1 cellular context compared by ENCODE assay signal in the genomic region with DNA sequence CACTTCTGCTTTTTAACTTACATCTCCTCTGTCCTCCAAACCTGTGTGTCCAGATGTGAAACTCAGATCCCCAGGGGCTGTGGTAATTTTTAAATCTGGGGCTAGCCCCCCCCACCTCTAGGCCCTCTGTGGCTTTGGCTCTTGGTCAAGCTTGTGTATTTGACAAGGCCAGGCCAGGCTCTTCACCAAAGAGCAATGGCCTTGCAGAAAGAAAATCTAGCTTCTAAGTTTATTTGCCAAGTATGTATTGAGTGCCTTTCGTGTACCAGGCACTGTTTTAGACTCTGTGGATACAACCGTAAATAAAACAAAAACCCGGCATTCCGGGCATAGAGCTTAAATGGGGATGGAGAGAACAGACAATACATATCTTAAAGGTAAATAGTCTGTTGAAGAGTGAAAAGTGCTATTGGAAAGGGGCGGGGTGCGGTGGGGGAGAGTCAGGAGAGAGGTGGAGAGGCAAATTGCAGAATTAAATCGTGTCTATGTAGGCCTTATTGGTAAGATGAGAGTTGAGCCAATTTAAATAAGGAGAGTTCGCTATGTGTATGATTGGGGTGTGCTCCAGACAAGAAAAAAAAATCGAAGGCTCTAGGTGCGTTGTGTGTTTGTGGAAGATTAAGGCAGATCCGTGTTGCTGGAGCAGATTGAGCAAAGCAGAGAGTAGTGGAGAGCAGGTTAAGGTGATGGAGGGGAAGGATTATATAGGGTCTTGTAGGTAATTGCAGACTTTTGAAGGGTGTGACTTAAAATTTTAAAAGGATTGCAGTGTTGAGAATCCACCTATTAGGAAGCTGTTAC.
TF ChIP-seq lines count a peak whose summit lies in the region.

No MANE protein-coding gene starts in this region.

TF ChIP-seq in K562, 482 proteins besides CTCF, POLR2A, EP300 and RAD21 (continued from another document):
- peak in 1 of 2 experiments; percentile 26 for TF ChIP-seq AFF1 (IDR thresholded peaks at IDR 0.05; ENCODE audit: low read depth in 1 of 2, partially characterized antibody in 2 of 2)
- no peak for TF ChIP-seq TARDBP (IDR thresholded peaks at IDR 0.05)
- peak; percentile 45 for TF ChIP-seq EHMT2 (IDR thresholded peaks at IDR 0.05)
- peak; percentile 33; the same call in 1 of the 2 replicates for TF ChIP-seq FOXP4 (CRISPR knock-in tag; IDR thresholded peaks at IDR 0.05; ENCODE audit: borderline replicate concordance)
- TF ChIP-seq, protein P1, sequence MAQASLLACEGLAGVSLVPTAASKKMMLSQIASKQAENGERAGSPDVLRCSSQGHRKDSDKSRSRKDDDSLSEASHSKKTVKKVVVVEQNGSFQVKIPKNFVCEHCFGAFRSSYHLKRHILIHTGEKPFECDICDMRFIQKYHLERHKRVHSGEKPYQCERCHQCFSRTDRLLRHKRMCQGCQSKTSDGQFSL (CRISPR knock-in tag; IDR thresholded peaks at IDR 0.05), result peak; percentile 79
- TF ChIP-seq, protein P1 (tag; IDR thresholded peaks at IDR 0.05), result peak in 1 of 2 experiments; percentile 33; a peak in 1 of 4 replicates
- no peak for TF ChIP-seq HNRNPLL (IDR thresholded peaks at IDR 0.05; ENCODE audit: low read depth, low read length, poor library complexity, severe bottlenecking)
- no peak for TF ChIP-seq TAF9B (IDR thresholded peaks at IDR 0.05; ENCODE audit: partially characterized antibody)
- 0 out of 2 replicates have a peak, but pooled peaks have one; percentile 64 for TF ChIP-seq LARP7 (IDR thresholded peaks at IDR 0.05)
- TF ChIP-seq MGA (IDR thresholded peaks at IDR 0.05), result no peak
- TF ChIP-seq MAFF (IDR thresholded peaks at IDR 0.05; ENCODE audit: low read length), result no peak
- peak; percentile 52; the same call in 1 of the 2 replicates for TF ChIP-seq ZNF766 (CRISPR knock-in tag; conservative IDR thresholded peaks at IDR 0.05)
- TF ChIP-seq SIN3A (IDR thresholded peaks at IDR 0.05; ENCODE audit: borderline replicate concordance in 2 of 2, control insufficient read depth in 1 of 2, low read depth in 2 of 2, low read length in 2 of 2), result no peak
- TF ChIP-seq ZNF507 (tag; conservative IDR thresholded peaks at IDR 0.05), result peak; percentile 84
- TF ChIP-seq OTX1 (CRISPR knock-in tag; IDR thresholded peaks at IDR 0.05), result 0 out of 2 replicates have a peak, but pooled peaks have one; percentile 22
- no peak for TF ChIP-seq SIRT6 (IDR thresholded peaks at IDR 0.05; ENCODE audit: low read depth, low read length)
- TF ChIP-seq ZNF3 (CRISPR knock-in tag; IDR thresholded peaks at IDR 0.05), result peak; percentile 94
- 0 out of 2 replicates have a peak, but pooled peaks have one; percentile 9 for TF ChIP-seq TAL1 (IDR thresholded peaks at IDR 0.05)
- 0 out of 2 replicates have a peak, but pooled peaks have one; percentile 6 for TF ChIP-seq BCOR (IDR thresholded peaks at IDR 0.05)
- TF ChIP-seq SMARCB1 (IDR thresholded peaks at IDR 0.05; ENCODE audit: insufficient read length, low read depth), result no peak
- TF ChIP-seq BRD4 (IDR thresholded peaks at IDR 0.05), result 0 out of 2 replicates have a peak, but pooled peaks have one; percentile 38
- no peak for TF ChIP-seq HCFC1 (IDR thresholded peaks at IDR 0.05; ENCODE audit: low read depth, low read length)
- peak; percentile 57; the same call in 1 of the 2 replicates for TF ChIP-seq VEZF1 (CRISPR knock-in tag; IDR thresholded peaks at IDR 0.05)
- TF ChIP-seq, protein P2, sequence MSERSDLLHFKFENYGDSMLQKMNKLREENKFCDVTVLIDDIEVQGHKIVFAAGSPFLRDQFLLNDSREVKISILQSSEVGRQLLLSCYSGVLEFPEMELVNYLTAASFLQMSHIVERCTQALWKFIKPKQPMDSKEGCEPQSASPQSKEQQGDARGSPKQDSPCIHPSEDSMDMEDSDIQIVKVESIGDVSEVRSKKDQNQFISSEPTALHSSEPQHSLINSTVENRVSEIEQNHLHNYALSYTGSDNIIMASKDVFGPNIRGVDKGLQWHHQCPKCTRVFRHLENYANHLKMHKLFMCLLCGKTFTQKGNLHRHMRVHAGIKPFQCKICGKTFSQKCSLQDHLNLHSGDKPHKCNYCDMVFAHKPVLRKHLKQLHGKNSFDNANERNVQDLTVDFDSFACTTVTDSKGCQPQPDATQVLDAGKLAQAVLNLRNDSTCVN (CRISPR knock-in tag; IDR thresholded peaks at IDR 0.05), result no peak
- TF ChIP-seq NR1H2 (CRISPR knock-in tag; IDR thresholded peaks at IDR 0.05), result no peak
- no peak for TF ChIP-seq TOE1 (IDR thresholded peaks at IDR 0.05; ENCODE audit: borderline replicate concordance)
- no peak for TF ChIP-seq TOE1 (CRISPR knock-in tag; IDR thresholded peaks at IDR 0.05; ENCODE audit: borderline replicate concordance, low read depth)
- TF ChIP-seq BHLHE40 (IDR thresholded peaks at IDR 0.05; ENCODE audit: low read length), result no peak
- TF ChIP-seq CHD4 (IDR thresholded peaks at IDR 0.05; ENCODE audit: insufficient read depth, insufficient replicate concordance, low read depth, low read length, poor library complexity, severe bottlenecking), result peak; percentile 47
- no peak for TF ChIP-seq ZNF143 (CRISPR knock-in tag; IDR thresholded peaks at IDR 0.05)
- TF ChIP-seq ELF1 (tag; IDR thresholded peaks at IDR 0.05), result 0 out of 2 replicates have a peak, but pooled peaks have one; percentile 22
- TF ChIP-seq SMARCA4 (IDR thresholded peaks at IDR 0.05), result peak; percentile 30; the same call in 1 of the 2 replicates
- 0 out of 2 replicates have a peak, but pooled peaks have one; percentile 15 for TF ChIP-seq SMARCE1 (IDR thresholded peaks at IDR 0.05)
